In the genomic region with DNA sequence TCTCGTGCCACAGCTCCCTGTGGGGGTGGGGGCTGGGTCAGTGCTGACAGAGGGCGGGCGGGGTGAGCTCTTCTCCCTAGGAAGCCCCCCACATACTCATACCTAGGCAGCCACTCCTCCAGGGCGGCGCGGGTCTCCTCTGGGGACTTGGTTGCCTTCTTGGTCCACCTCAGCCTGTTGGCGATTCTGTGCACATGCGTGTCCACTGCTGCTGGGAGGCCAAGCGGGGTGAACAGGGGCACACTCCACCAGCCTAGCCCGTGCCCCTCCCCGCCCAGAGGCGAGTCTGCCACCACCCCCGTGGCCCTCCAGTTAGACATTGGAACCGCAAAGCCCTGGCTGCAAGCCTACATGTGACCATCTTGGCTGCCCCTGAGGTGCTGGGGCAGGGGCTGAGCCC, we compare ENCODE assay signal across 1 cellular context.
TF ChIP-seq lines count a peak whose summit lies in the region.

No MANE protein-coding gene starts in this region.

TF ChIP-seq in IMR-90, 13 proteins besides CTCF, POLR2A, EP300 and RAD21:
- TF ChIP-seq RCOR1 (IDR thresholded peaks at IDR 0.05; ENCODE audit: insufficient replicate concordance, low read length) (no peak), CEBPB (IDR thresholded peaks at IDR 0.05; ENCODE audit: low read depth, low read length) (no peak), MXI1 (IDR thresholded peaks at IDR 0.05; ENCODE audit: borderline replicate concordance, low read depth, low read length) (no peak), NFE2L2 (IDR thresholded peaks at IDR 0.05; ENCODE audit: low read depth, low read length) (no peak), FOS (IDR thresholded peaks at IDR 0.05; ENCODE audit: low read depth, low read length) (no peak), ELK1 (IDR thresholded peaks at IDR 0.05; ENCODE audit: borderline replicate concordance, low read depth, low read length) (no peak), BHLHE40 (IDR thresholded peaks at IDR 0.05; ENCODE audit: low read depth, low read length) (no peak), MAZ (IDR thresholded peaks at IDR 0.05; ENCODE audit: borderline replicate concordance, low read depth, low read length) (no peak), SMC3 (IDR thresholded peaks at IDR 0.05; ENCODE audit: low read depth, low read length) (no peak), CHD1 (IDR thresholded peaks at IDR 0.05; ENCODE audit: low read depth, low read length) (no peak), MAFK (IDR thresholded peaks at IDR 0.05; ENCODE audit: low read depth, low read length) (no peak), RFX5 (IDR thresholded peaks at IDR 0.05; ENCODE audit: low read depth, low read length) (no peak)
- TF ChIP-seq, protein P1, sequence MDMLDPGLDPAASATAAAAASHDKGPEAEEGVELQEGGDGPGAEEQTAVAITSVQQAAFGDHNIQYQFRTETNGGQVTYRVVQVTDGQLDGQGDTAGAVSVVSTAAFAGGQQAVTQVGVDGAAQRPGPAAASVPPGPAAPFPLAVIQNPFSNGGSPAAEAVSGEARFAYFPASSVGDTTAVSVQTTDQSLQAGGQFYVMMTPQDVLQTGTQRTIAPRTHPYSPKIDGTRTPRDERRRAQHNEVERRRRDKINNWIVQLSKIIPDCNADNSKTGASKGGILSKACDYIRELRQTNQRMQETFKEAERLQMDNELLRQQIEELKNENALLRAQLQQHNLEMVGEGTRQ (IDR thresholded peaks at IDR 0.05; ENCODE audit: low read depth, low read length), result no peak
